ENCODE assay signal across 1 cellular context in genomic region chr2:224883700-224884099, GRCh38.
TF ChIP-seq lines count a peak whose summit lies in the region.

No MANE protein-coding gene starts in this region.

TF ChIP-seq in SK-N-SH treated with all-trans-retinoic acid at 6 μM for 48 hours, 23 proteins besides CTCF, POLR2A, EP300 and RAD21 (continued from another document):
- no peak for TF ChIP-seq OSR1 (CRISPR knock-in tag; IDR thresholded peaks at IDR 0.05)
- no peak for TF ChIP-seq ESRRG (CRISPR knock-in tag; IDR thresholded peaks at IDR 0.05)
- TF ChIP-seq ZFP3 (CRISPR knock-in tag; IDR thresholded peaks at IDR 0.05) = no peak
- no peak for TF ChIP-seq ISL1 (CRISPR knock-in tag; IDR thresholded peaks at IDR 0.05)
- TF ChIP-seq ZNF565 (CRISPR knock-in tag; conservative IDR thresholded peaks at IDR 0.05; ENCODE audit: low read depth) = no peak
- TF ChIP-seq CSDC2 (CRISPR knock-in tag; IDR thresholded peaks at IDR 0.05) = no peak
- TF ChIP-seq ZC3H10 (CRISPR knock-in tag; IDR thresholded peaks at IDR 0.05) = no peak
- no peak for TF ChIP-seq TCF4 (CRISPR knock-in tag; IDR thresholded peaks at IDR 0.05; ENCODE audit: borderline replicate concordance)
